Comparison of ENCODE assay signal across 14 cellular contexts in genomic region chr21:38793926-38794713, GRCh38. TPM values are rescaled to one million over a fixed set of nuclear protein-coding genes. Genes with fewer than 3 reads are reported as not detected.
A peak's percentile ranks its signal among the peaks of the same experiment; 100 is the strongest.
DNase-seq lines count a peak whose midpoint lies in the region; ATAC-seq and TF ChIP-seq lines count a peak whose summit lies in the region.
"Had no signal": no experiment of that assay in that cellular context is flagged by ENCODE, and none has a peak within 500 bp of the region (broad histone marks: within the 10 kb centered on the region; RNA-seq: fewer than 3 reads in every experiment).

No MANE protein-coding gene starts in this region.

- 88 to 92% methylated on average over 16 of the region's 16 CpGs for WGBS in heart right ventricle, 2 donors

- H3K36me3 ChIP-seq in duodenal mucosa (ENCODE audit: control insufficient read depth in 1 of 2, insufficient read depth in 2 of 2, low read length in 2 of 2) (no peaks in the 10 kb centered on the region), heart right ventricle (no peaks in the 10 kb centered on the region), MM.1S (replicated peaks; ENCODE audit: insufficient read depth, low read length) (no peaks in the 10 kb centered on the region)
- H3K36me3 ChIP-seq: thoracic aorta had no signal

- H3K9ac ChIP-seq in duodenal mucosa (ENCODE audit: low read depth in 1 of 2, low read length in 2 of 2), result peak overlapping the region; percentile 44 to 53
- H3K9ac ChIP-seq in MM.1S (ENCODE audit: low read length), result no peak overlapping the region

- no peaks in the 10 kb centered on the region for H3F3A ChIP-seq in MM.1S (ENCODE audit: insufficient read depth, low read length)

- H3K4me3 ChIP-seq in duodenal mucosa (ENCODE audit: low read depth in 1 of 2, low read length in 2 of 2), result no peak overlapping the region
- H3K4me3 ChIP-seq in heart right ventricle, result no peak overlapping the region
- no peak overlapping the region for H3K4me3 ChIP-seq in MM.1S (ENCODE audit: low read length)
- H3K4me3 ChIP-seq: thoracic aorta had no signal

- TF ChIP-seq CTCF in heart right ventricle (IDR thresholded peaks at IDR 0.05), result no peak
- TF ChIP-seq CTCF in MM.1S (IDR thresholded peaks at IDR 0.05; ENCODE audit: low read length), result no peak

- H3K4me2 ChIP-seq in MM.1S (ENCODE audit: low read depth, low read length), result no peak overlapping the region

- DNase-seq in NCI-H2171 treated with DMSO at 0.1 percent for 48 hours (lab: John Stamatoyannopoulos, UW), result peak; percentile 46
- DNase-seq in NCI-H2171 (lab: John Stamatoyannopoulos, UW), result no peak
- DNase-seq in NCI-H446 treated with DMSO at 0.1 percent for 48 hours (lab: John Stamatoyannopoulos, UW), result peak; percentile 50
- DNase-seq in heart right ventricle, result no peak
- DNase-seq in NCI-H1436 treated with DMSO at 0.1 percent for 48 hours (lab: John Stamatoyannopoulos, UW), result no peak
- no peak for DNase-seq in MM.1S
- DNase-seq: activated CD4-positive, alpha-beta T cell treated with anti-CD3 and anti-CD28 coated beads, Interleukin-2, amount 50 U/mL, for 1 hour; activated naive CD4-positive, alpha-beta T cell treated with anti-CD3 and anti-CD28 coated beads for 36 hours; C1 segment of cervical spinal cord; hippocampal formation; RPMI8226 had no signal

- H3K27ac ChIP-seq in duodenal mucosa (ENCODE audit: low read depth, low read length) (peak overlapping the region; percentile 77), heart right ventricle (no peak overlapping the region), MM.1S (ENCODE audit: low read length) (no peak overlapping the region)
- H3K27ac ChIP-seq: thoracic aorta had no signal

- no peaks in the 10 kb centered on the region for H3K9me3 ChIP-seq in duodenal mucosa (ENCODE audit: control insufficient read depth in 1 of 2, low read length in 2 of 2)
- peaks cover 0 to 15% (median 4%) of the 10 kb centered on the region in 11 donors for H3K9me3 ChIP-seq in heart right ventricle
- H3K9me3 ChIP-seq in MM.1S (replicated peaks; ENCODE audit: insufficient read depth, low read length), result no peaks in the 10 kb centered on the region
- H3K9me3 ChIP-seq: thoracic aorta had no signal

- intact Hi-C loops in heart right ventricle (cut with DNase I), result loop anchor here in 1 of 10 donors (2.0 kb wide), 1 partner anchor 27 kb away; no protein-coding TSS in a partner anchor

- no peaks in the 10 kb centered on the region for H3K79me2 ChIP-seq in MM.1S (ENCODE audit: low read length)

- H3K9me2 ChIP-seq in MM.1S (replicated peaks; ENCODE audit: insufficient read depth, low read length), result no peaks in the 10 kb centered on the region

- no peaks in the 10 kb centered on the region for H3K27me3 ChIP-seq in duodenal mucosa (ENCODE audit: control insufficient read depth in 1 of 2, insufficient read depth in 2 of 2, low read length in 2 of 2)
- H3K27me3 ChIP-seq in heart right ventricle, result no peaks in the 10 kb centered on the region
- peaks cover 59% of the 10 kb centered on the region for H3K27me3 ChIP-seq in MM.1S (replicated peaks; ENCODE audit: insufficient read depth, low read length)

- H3K4me1 ChIP-seq in duodenal mucosa (ENCODE audit: control insufficient read depth in 1 of 2, insufficient read depth in 2 of 2, low read length in 2 of 2), result peaks cover 69 to 79% of the 10 kb centered on the region in 2 donors
- H3K4me1 ChIP-seq in heart right ventricle, result peaks cover 0 to 7% (median 0%) of the 10 kb centered on the region in 9 donors
- H3K4me1 ChIP-seq in MM.1S (ENCODE audit: low read length), result no peaks in the 10 kb centered on the region

- H2AFZ ChIP-seq in MM.1S (ENCODE audit: low read length), result no peak overlapping the region

- no peaks in the 10 kb centered on the region for H4K20me1 ChIP-seq in MM.1S (ENCODE audit: insufficient read depth, low read length)

- no peak for ATAC-seq in heart right ventricle
- ATAC-seq in HG03108 (IDR thresholded peaks at IDR 0.05; ENCODE audit: unreplicated experiment), result no peak

RNA-seq across cellular contexts. Expression of gene ETS2, which starts 11.6 kb away (rescaled TPM):
- 10 to 100 TPM; 27.5 to 81.5 (median 46.5) TPM for total RNA-seq in heart right ventricle
- polyA plus RNA-seq in heart right ventricle, result 10 to 100 TPM; 26.2 to 33.9 TPM

Comparison
In these comparisons a context has a peak if more than half of its experiments do, and no peak if none do; other contexts are left out.
1. DNase-seq: peak in NCI-H2171 treated with DMSO at 0.1 percent for 48 hours (single experiment) and NCI-H446 treated with DMSO at 0.1 percent for 48 hours (single experiment); none in NCI-H2171 (single experiment), heart right ventricle (0 of 2), NCI-H1436 treated with DMSO at 0.1 percent for 48 hours (single experiment) and MM.1S (single experiment).